9 cellular contexts compared by ENCODE assay signal in the genomic region with DNA sequence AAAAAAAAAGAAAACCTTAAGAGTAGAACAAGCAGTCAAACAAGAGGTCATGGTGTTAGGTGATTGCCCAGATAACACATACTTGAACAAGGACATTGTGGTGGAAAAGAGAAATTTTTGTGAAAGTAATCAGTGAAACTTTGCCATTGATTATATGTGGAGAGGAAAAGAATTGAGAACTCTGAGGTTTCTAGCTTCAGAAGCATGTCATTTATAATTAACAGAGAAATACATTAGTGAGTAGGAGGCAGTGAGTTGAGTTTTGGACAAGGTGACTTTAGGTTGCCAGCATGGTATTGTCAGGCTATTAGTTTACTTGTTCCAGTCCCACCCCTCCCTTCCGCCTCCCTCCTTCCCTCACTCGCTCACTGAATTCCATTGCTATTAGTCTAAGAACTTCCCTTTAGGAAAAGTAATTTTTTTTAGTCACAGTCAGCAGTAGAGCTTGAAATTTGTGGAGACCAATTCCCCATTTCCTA. TPM values are rescaled to one million over a fixed set of nuclear protein-coding genes. Genes with fewer than 3 reads are reported as not detected.
DNase-seq lines count a peak whose midpoint lies in the region; ATAC-seq and TF ChIP-seq lines count a peak whose summit lies in the region.
"Had no signal": no experiment of that assay in that cellular context is flagged by ENCODE, and none has a peak within 500 bp of the region (broad histone marks: within the 10 kb centered on the region; RNA-seq: fewer than 3 reads in every experiment).

No MANE protein-coding gene starts in this region.

- no peak overlapping the region for H3K4me3 ChIP-seq in body of pancreas
- no peak overlapping the region for H3K4me3 ChIP-seq in WERI-Rb-1 (ENCODE audit: low read depth, low read length)
- H3K4me3 ChIP-seq in uterus = no peak overlapping the region

- WGBS in body of pancreas, 2 donors = 59 to 71% methylated on average over 2 of the region's 2 CpGs

- H3K9me3 ChIP-seq in body of pancreas = no peaks in the 10 kb centered on the region
- no peaks in the 10 kb centered on the region for H3K9me3 ChIP-seq in WERI-Rb-1 (ENCODE audit: severe bottlenecking)
- no peaks in the 10 kb centered on the region for H3K9me3 ChIP-seq in uterus

- ATAC-seq in GM18502 (IDR thresholded peaks at IDR 0.05; ENCODE audit: poor library complexity, unreplicated experiment) (peak; percentile 38), HG03432 (IDR thresholded peaks at IDR 0.05; ENCODE audit: unreplicated experiment) (peak; percentile 56), body of pancreas (peak; percentile 67), omental fat pad (ENCODE audit: low FRiP score) (peak; percentile 66)
- ATAC-seq: Panc1 had no signal

- intact Hi-C loops in body of pancreas (cut with DNase I) (no loop called here), uterus (cut with DNase I; ENCODE audit: low total_unique reads) (no loop called here)

- peak overlapping the region in 2 of 4 donors; percentile 36 to 40 for H3K27ac ChIP-seq in body of pancreas
- no peak overlapping the region for H3K27ac ChIP-seq in WERI-Rb-1
- peak overlapping the region in 1 of 2 donors; percentile 47 for H3K27ac ChIP-seq in uterus

- H3K4me1 ChIP-seq in body of pancreas (peaks cover 65% of the 10 kb centered on the region), uterus (peaks cover 2 to 10% of the 10 kb centered on the region in 2 donors)

- TF ChIP-seq CTCF in body of pancreas (IDR thresholded peaks at IDR 0.05) (no peak), omental fat pad (IDR thresholded peaks at IDR 0.05) (no peak), WERI-Rb-1 (IDR thresholded peaks at IDR 0.05; ENCODE audit: low read depth, low read length) (no peak), uterus (IDR thresholded peaks at IDR 0.05) (no peak)

- H3K27me3 ChIP-seq in body of pancreas (no peaks in the 10 kb centered on the region), WERI-Rb-1 (ENCODE audit: insufficient read depth, low read depth, severe bottlenecking) (no peaks in the 10 kb centered on the region), uterus (no peaks in the 10 kb centered on the region)

- H3K36me3 ChIP-seq in body of pancreas (replicated peaks in 1 of 2; ENCODE audit: insufficient read depth in 1 of 2, low read depth in 2 of 2) (no peaks in the 10 kb centered on the region), WERI-Rb-1 (no peaks in the 10 kb centered on the region), uterus (no peaks in the 10 kb centered on the region)

- DNase-seq in body of pancreas (peak in 1 of 4 donors; percentile 10), omental fat pad (ENCODE audit: low spot score) (no peak), WERI-Rb-1 (no peak), ecto neural progenitor cell (ENCODE audit: low spot score) (no peak), RPMI8226 (no peak), uterus (no peak)

- TF ChIP-seq POLR2A in body of pancreas (IDR thresholded peaks at IDR 0.05) (no peak), uterus (IDR thresholded peaks at IDR 0.05) (no peak)

RNA-seq across cellular contexts. Expression of gene TAB2, which starts 17.2 kb away (rescaled TPM):
- total RNA-seq in body of pancreas = 10 to 100 TPM; 25.7 to 26.2 TPM
- 10 to 100 TPM; 40.0 to 88.4 (median 58.6) TPM for total RNA-seq in omental fat pad
- 10 to 100 TPM; 24.1 to 93.6 (median 51.7) TPM for total RNA-seq in uterus
